Comparison of ENCODE assay signal across 14 cellular contexts in the genomic region with DNA sequence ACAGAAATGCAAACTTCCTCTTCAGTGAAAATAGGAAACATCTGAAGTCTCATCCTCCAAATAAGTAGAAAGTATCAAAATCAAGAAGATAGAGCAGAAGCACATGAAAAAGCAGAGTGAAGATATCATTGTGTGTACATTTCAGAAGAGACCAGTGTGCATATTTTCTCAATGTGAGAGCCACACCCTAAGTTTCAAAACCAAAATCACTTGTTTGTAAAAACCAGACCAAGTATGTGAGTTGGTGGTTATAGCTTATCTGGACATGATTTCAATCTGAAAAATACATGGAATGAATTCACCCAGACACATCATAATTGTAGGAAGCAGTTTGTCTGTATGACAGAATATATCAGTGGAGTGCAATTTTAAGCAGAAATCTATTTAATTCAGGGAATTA.
DNase-seq lines count a peak whose midpoint lies in the region; ATAC-seq lines count a peak whose summit lies in the region.
"Had no signal": no experiment of that assay in that cellular context is flagged by ENCODE, and none has a peak within 500 bp of the region (broad histone marks: within the 10 kb centered on the region; RNA-seq: fewer than 3 reads in every experiment).

No MANE protein-coding gene starts in this region.

- ATAC-seq in activated T-cell treated with anti-CD3 and anti-CD28 coated beads, Interleukin-2, amount 50 U/mL, for 72 hours (replicated peaks in 1 of 2) = no peak
- ATAC-seq: A549; CD8-positive, alpha-beta T cell had no signal

- peak overlapping the region; percentile 3 for H3K27ac Mint-ChIP-seq in activated T-cell treated with anti-CD3 and anti-CD28 coated beads, Interleukin-2, amount 50 U/mL, for 72 hours
- H3K27ac Mint-ChIP-seq in activated T-cell treated with anti-CD3 and anti-CD28 coated beads, Interleukin-2, amount 50 U/mL, for 24 hours = no peak overlapping the region
- peak overlapping the region; percentile 70 for H3K27ac Mint-ChIP-seq in T-helper 2 cell treated with Interferon-gamma antibody and Interleukin-4, amounts not matched to agents 5 μg/mL and 100 μg/mL, for 36 hours
- H3K27ac Mint-ChIP-seq: B cell; CD4-positive, alpha-beta T cell; CD8-positive, alpha-beta T cell had no signal

- H3K36me3 Mint-ChIP-seq in activated T-cell treated with anti-CD3 and anti-CD28 coated beads, Interleukin-2, amount 50 U/mL, for 72 hours (ENCODE audit: insufficient read depth in 2 of 2) = no peaks in the 10 kb centered on the region
- no peaks in the 10 kb centered on the region for H3K36me3 Mint-ChIP-seq in activated T-cell treated with anti-CD3 and anti-CD28 coated beads, Interleukin-2, amount 50 U/mL, for 24 hours (ENCODE audit: low read depth)
- H3K36me3 Mint-ChIP-seq in T-helper 2 cell treated with Interferon-gamma antibody and Interleukin-4, amounts not matched to agents 5 μg/mL and 100 μg/mL, for 36 hours (ENCODE audit: low read depth) = no peaks in the 10 kb centered on the region
- H3K36me3 Mint-ChIP-seq: CD8-positive, alpha-beta T cell had no signal

- no peaks in the 10 kb centered on the region for H3K4me1 Mint-ChIP-seq in activated T-cell treated with anti-CD3 and anti-CD28 coated beads, Interleukin-2, amount 50 U/mL, for 72 hours (ENCODE audit: low read depth)
- H3K4me1 Mint-ChIP-seq in activated T-cell treated with anti-CD3 and anti-CD28 coated beads, Interleukin-2, amount 50 U/mL, for 24 hours (ENCODE audit: low read depth) = no peaks in the 10 kb centered on the region
- H3K4me1 Mint-ChIP-seq in T-helper 2 cell treated with Interferon-gamma antibody and Interleukin-4, amounts not matched to agents 5 μg/mL and 100 μg/mL, for 36 hours (ENCODE audit: low read depth) = peaks cover 10% of the 10 kb centered on the region
- H3K4me1 Mint-ChIP-seq: B cell had no signal

- DNase-seq in activated T-cell treated with anti-CD3 and anti-CD28 coated beads, Interleukin-2, amount 50 U/mL, for 72 hours = no peak
- no peak for DNase-seq in activated T-cell treated with anti-CD3 and anti-CD28 coated beads, Interleukin-2, amount 50 U/mL, for 24 hours
- no peak for DNase-seq in T-helper 2 cell treated with Interferon-gamma antibody and Interleukin-4, amounts not matched to agents 5 μg/mL and 100 μg/mL, for 36 hours (ENCODE audit: low spot score)
- DNase-seq in SIG-M5 treated with dmso at 0.1 percent for 504 hours (lab: John Stamatoyannopoulos, UW; ENCODE audit: unreplicated experiment) (no peak), T-helper 1 cell (no peak)
- DNase-seq: AML-193; Caco-2; Calu3; CD4-positive, alpha-beta T cell; CD8-positive, alpha-beta T cell; DMS79 treated with DMSO at 0.1 percent for 48 hours; GF-D8 had no signal

- peaks cover 3% of the 10 kb centered on the region in 2 donors for H3K9me3 Mint-ChIP-seq in activated T-cell treated with anti-CD3 and anti-CD28 coated beads, Interleukin-2, amount 50 U/mL, for 72 hours
- H3K9me3 Mint-ChIP-seq in activated T-cell treated with anti-CD3 and anti-CD28 coated beads, Interleukin-2, amount 50 U/mL, for 24 hours = peaks cover 2% of the 10 kb centered on the region
- peaks cover 14% of the 10 kb centered on the region for H3K9me3 Mint-ChIP-seq in T-helper 2 cell treated with Interferon-gamma antibody and Interleukin-4, amounts not matched to agents 5 μg/mL and 100 μg/mL, for 36 hours

- no peak overlapping the region for H3K4me3 Mint-ChIP-seq in activated T-cell treated with anti-CD3 and anti-CD28 coated beads, Interleukin-2, amount 50 U/mL, for 72 hours
- H3K4me3 Mint-ChIP-seq in activated T-cell treated with anti-CD3 and anti-CD28 coated beads, Interleukin-2, amount 50 U/mL, for 24 hours = no peak overlapping the region
- peak overlapping the region; percentile 5 for H3K4me3 Mint-ChIP-seq in T-helper 2 cell treated with Interferon-gamma antibody and Interleukin-4, amounts not matched to agents 5 μg/mL and 100 μg/mL, for 36 hours
- H3K4me3 Mint-ChIP-seq: B cell; CD4-positive, alpha-beta T cell; CD8-positive, alpha-beta T cell had no signal

- H3K27me3 Mint-ChIP-seq in activated T-cell treated with anti-CD3 and anti-CD28 coated beads, Interleukin-2, amount 50 U/mL, for 72 hours (ENCODE audit: low read depth) = no peaks in the 10 kb centered on the region
- no peaks in the 10 kb centered on the region for H3K27me3 Mint-ChIP-seq in activated T-cell treated with anti-CD3 and anti-CD28 coated beads, Interleukin-2, amount 50 U/mL, for 24 hours
- no peaks in the 10 kb centered on the region for H3K27me3 Mint-ChIP-seq in T-helper 2 cell treated with Interferon-gamma antibody and Interleukin-4, amounts not matched to agents 5 μg/mL and 100 μg/mL, for 36 hours (ENCODE audit: low read depth)
- H3K27me3 Mint-ChIP-seq: B cell; CD4-positive, alpha-beta T cell had no signal
